In genomic region chr7:27740449-27741086, GRCh38 we compare ENCODE assay signal across 8 cellular contexts. TPM values are rescaled to one million over a fixed set of nuclear protein-coding genes. Genes with fewer than 3 reads are reported as not detected.
DNase-seq lines count a peak whose midpoint lies in the region; ATAC-seq and TF ChIP-seq lines count a peak whose summit lies in the region.

No MANE protein-coding gene starts in this region.

- peaks cover 30% of the 10 kb centered on the region for H3K4me1 ChIP-seq in BLaER1
- peaks cover 7 to 47% of the 10 kb centered on the region in 2 donors for H3K4me1 ChIP-seq in left lung

- peak overlapping the region; percentile 80 for H3K4me2 ChIP-seq in BLaER1

- H4K20me1 ChIP-seq in BLaER1, result peaks cover 47% of the 10 kb centered on the region

- H3K9me3 ChIP-seq in BLaER1, result no peaks in the 10 kb centered on the region
- H3K9me3 ChIP-seq in left lung, result no peaks in the 10 kb centered on the region

- ATAC-seq in GM19328 (IDR thresholded peaks at IDR 0.05; ENCODE audit: unreplicated experiment), result peak; percentile 66
- peak; percentile 70 for ATAC-seq in HG03457 (IDR thresholded peaks at IDR 0.05; ENCODE audit: unreplicated experiment)
- ATAC-seq in left lung, result peak; percentile 92

- H3K36me3 ChIP-seq in BLaER1, result no peaks in the 10 kb centered on the region
- H3K36me3 ChIP-seq in left lung, result no peaks in the 10 kb centered on the region

- H3K4me3 ChIP-seq in BLaER1, result peak overlapping the region; percentile 92
- peak overlapping the region; percentile 98 to 99 for H3K4me3 ChIP-seq in left lung

- TF ChIP-seq CTCF in left lung (IDR thresholded peaks at IDR 0.05), result no peak

- peak; percentile 89 for DNase-seq in NCI-H510A treated with DMSO at 0.1 percent for 48 hours (lab: John Stamatoyannopoulos, UW)
- peak; percentile 74 for DNase-seq in activated CD4-positive, alpha-beta T cell treated with anti-CD3 and anti-CD28 coated beads, Interleukin-2, amount 50 U/mL, for 1 hour
- peak; percentile 76 for DNase-seq in dedifferentiated amniotic fluid mesenchymal stem cell (ENCODE audit: extremely low spot score)
- DNase-seq in left lung, result peak; percentile 93 to 97
- DNase-seq in stimulated activated CD4-positive, alpha-beta T cell treated with anti-CD3 and anti-CD28 coated beads, Interleukin-4, amount 100 ng/mL, for 1 hour, result peak; percentile 82

- H3K27ac ChIP-seq in BLaER1 (peak overlapping the region; percentile 86), left lung (peak overlapping the region; percentile 98 to 99)

- H3K9ac ChIP-seq in BLaER1, result peak overlapping the region; percentile 89

- no peaks in the 10 kb centered on the region for H3K27me3 ChIP-seq in BLaER1
- no peaks in the 10 kb centered on the region for H3K27me3 ChIP-seq in left lung

- intact Hi-C loops in left lung (cut with DNase I), result no loop called here

RNA-seq across cellular contexts. Expression of gene TAX1BP1, which starts 0.6 kb away (rescaled TPM):
- 10 to 100 TPM; 96.1 to 96.4 TPM for total RNA-seq in left lung

Comparison
In these comparisons a context has a peak if more than half of its experiments do, and no peak if none do; other contexts are left out.
1. Peak in every context shown above with its lines: DNase-seq, ATAC-seq, H3K4me3 ChIP-seq and H3K27ac ChIP-seq.